ENCODE assay signal across 8 cellular contexts in genomic region chr1:150234309-150234646, GRCh38. TPM values are rescaled to one million over a fixed set of nuclear protein-coding genes. Genes with fewer than 3 reads are reported as not detected.
DNase-seq lines count a peak whose midpoint lies in the region; ATAC-seq, FAIRE-seq and TF ChIP-seq lines count a peak whose summit lies in the region.

No MANE protein-coding gene starts in this region.

- peaks cover 10% of the 10 kb centered on the region for H3K23me2 ChIP-seq in H1 (ENCODE audit: low read depth, low read length)

- peak overlapping the region; percentile 74; the same call in 1 of the 2 replicates for H3K27ac ChIP-seq in H1 (ENCODE audit: low read depth, low read length)
- H3K27ac ChIP-seq in naive thymus-derived CD4-positive, alpha-beta T cell (ENCODE audit: low read depth, low read length) = peak overlapping the region; percentile 97

- H3K4ac ChIP-seq in H1 (replicated peaks; ENCODE audit: insufficient read length, low read depth, low read length) = no peak overlapping the region

- no peak overlapping the region for H2AK5ac ChIP-seq in H1 (ENCODE audit: low read depth, low read length)

- peaks cover 11 to 19% (median 18%) of the 10 kb centered on the region in 7 donors for H3K4me1 Mint-ChIP-seq in naive thymus-derived CD4-positive, alpha-beta T cell

- peaks cover 0 to 6% (median 2%) of the 10 kb centered on the region in 4 experiments; a peak in 5 of 7 replicates for H3K4me1 ChIP-seq in H1 (replicated peaks in 1 of 4; ENCODE audit: control insufficient read depth in 3 of 4, insufficient read depth in 4 of 4, low read length in 3 of 4)
- H3K4me1 ChIP-seq in naive thymus-derived CD4-positive, alpha-beta T cell (ENCODE audit: control insufficient read depth in 2 of 2, insufficient read depth in 2 of 2, low read length in 2 of 2) = peaks cover 0 to 7% of the 10 kb centered on the region in 2 donors

- TF ChIP-seq EP300 in Ishikawa (IDR thresholded peaks at IDR 0.05; ENCODE audit: borderline replicate concordance) = no peak
- no peak for TF ChIP-seq EP300 in H1 (IDR thresholded peaks at IDR 0.05; ENCODE audit: borderline replicate concordance in 1 of 2, low read depth in 2 of 2, low read length in 2 of 2)

- H2BK5ac ChIP-seq in H1 (ENCODE audit: low read depth, low read length) = peak overlapping the region; percentile 71

- H4K20me1 ChIP-seq in H1 (replicated peaks in 1 of 2; ENCODE audit: control insufficient read depth in 1 of 2, insufficient read depth in 2 of 2, low read length in 2 of 2) = peaks cover 0 to 2% of the 10 kb centered on the region in 2 experiments

- H3K27ac Mint-ChIP-seq in naive thymus-derived CD4-positive, alpha-beta T cell = peak overlapping the region in 4 of 9 donors; percentile 97 to 99 (median 98)

- TF ChIP-seq CTCF in BJ (IDR thresholded peaks at IDR 0.05; ENCODE audit: insufficient read depth, low read depth, low read length) (no peak), H1 (IDR thresholded peaks at IDR 0.05; ENCODE audit: control extremely low read depth in 1 of 3, insufficient read depth in 1 of 3, low read depth in 1 of 3, low read length in 3 of 3) (no peak)

- intact Hi-C loops in naive thymus-derived CD4-positive, alpha-beta T cell (cut with micrococcal nuclease) = loop anchor here (1.0 to 10.0 kb wide), 4 partner anchors 21 to 221 kb away; no protein-coding TSS in a partner anchor

- H3K4me2 ChIP-seq in H1 (ENCODE audit: insufficient read depth in 1 of 2, low read depth in 2 of 2, low read length in 2 of 2) = peak overlapping the region; percentile 77 to 86

- H2BK120ac ChIP-seq in H1 (replicated peaks; ENCODE audit: low read depth, low read length) = no peak overlapping the region

- H3K27me3 ChIP-seq in BJ (ENCODE audit: control insufficient read depth, insufficient read depth, low read length) = no peaks in the 10 kb centered on the region
- H3K27me3 ChIP-seq in H1 (replicated peaks in 1 of 4; ENCODE audit: control insufficient read depth in 3 of 4, extremely low read depth in 1 of 4, insufficient read depth in 3 of 4, low read length in 3 of 4) = no peaks in the 10 kb centered on the region
- H3K27me3 ChIP-seq in naive thymus-derived CD4-positive, alpha-beta T cell (ENCODE audit: control insufficient read depth in 2 of 2, insufficient read depth in 2 of 2, low read length in 2 of 2) = no peaks in the 10 kb centered on the region

- H3K18ac ChIP-seq in H1 (ENCODE audit: extremely low read depth, low read length) = peak overlapping the region; percentile 83

- ATAC-seq in naive thymus-derived CD4-positive, alpha-beta T cell = no peak
- ATAC-seq in HG03175 (IDR thresholded peaks at IDR 0.05; ENCODE audit: unreplicated experiment) = no peak

- TF ChIP-seq RAD21 in Ishikawa (IDR thresholded peaks at IDR 0.05; ENCODE audit: low read depth) (no peak), H1 (IDR thresholded peaks at IDR 0.05 in 1 of 2, conservative IDR thresholded peaks at IDR 0.05 in 1 of 2; ENCODE audit: low read depth in 2 of 2, low read length in 2 of 2) (no peak)

- 0% methylated on average over 12 of the region's 12 CpGs; no CpG with 5 or more reads in 1 of the 2 experiments for WGBS in H1 (ENCODE audit: extremely low coverage in 1 of 2, insufficient coverage in 1 of 2, insufficient read length in 1 of 2, insufficient replicate concordance in 2 of 2, low coverage in 1 of 2, low lambda C conversion rate in 2 of 2, missing lambda C conversion rate in 1 of 2), 2 experiments

- H3K9ac ChIP-seq in H1 (replicated peaks in 1 of 4; ENCODE audit: extremely low read depth in 1 of 4, low read depth in 3 of 4, low read length in 3 of 4) = peak overlapping the region; percentile 10 to 95 (median 79)

- no peak overlapping the region; the same call in 1 of the 2 replicates for H4K8ac ChIP-seq in H1 (ENCODE audit: extremely low read depth, insufficient read depth, low read length)

- H3K36me3 Mint-ChIP-seq in naive thymus-derived CD4-positive, alpha-beta T cell = peaks cover 0 to 8% (median 0%) of the 10 kb centered on the region in 5 donors

- peaks cover 22 to 60% of the 10 kb centered on the region in 2 experiments for H3K79me2 ChIP-seq in H1 (ENCODE audit: control insufficient read depth in 1 of 2, insufficient read depth in 2 of 2, low read length in 2 of 2)

- no peak overlapping the region for H2BK12ac ChIP-seq in H1 (ENCODE audit: low read depth, low read length)

- POLR2A ChIA-PET in BJ (lab: Charles Lee) (interaction anchor here (0.7 kb wide), 1 partner anchor 73 kb away, joined by 8 read pairs; no protein-coding TSS in a partner anchor), H1 (lab: Charles Lee; ENCODE audit: partially characterized antibody) (interaction anchor here (0.6 to 5.6 kb wide), 13 partner anchors 10 to 992 kb away, joined by 3 to 61 read pairs (median 5); partner anchors contain the start of genes C1orf54, CA14 and RPRD2)
- POLR2A ChIA-PET in naive thymus-derived CD4-positive, alpha-beta T cell (lab: Charles Lee) = interaction anchor here (0.6 to 3.9 kb wide), 17 partner anchors 9 to 397 kb away, joined by 3 to 28 read pairs (median 4); partner anchors contain the start of gene RPRD2

- no peaks in the 10 kb centered on the region for H3K9me3 ChIP-seq in H1 (ENCODE audit: insufficient read depth in 2 of 2, low read depth in 1 of 2, low read length in 1 of 2)
- H3K9me3 ChIP-seq in naive thymus-derived CD4-positive, alpha-beta T cell (ENCODE audit: control insufficient read depth in 2 of 3, low read length in 3 of 3) = no peaks in the 10 kb centered on the region

- no peak overlapping the region for H3K56ac ChIP-seq in H1 (replicated peaks; ENCODE audit: insufficient read length, low read depth, low read length)

- no peaks in the 10 kb centered on the region for H3K27me3 Mint-ChIP-seq in naive thymus-derived CD4-positive, alpha-beta T cell

- H3K36me3 ChIP-seq in BJ (ENCODE audit: control insufficient read depth, insufficient read depth, low read length) (no peaks in the 10 kb centered on the region; the same call in 1 of the 2 replicates), H1 (ENCODE audit: control insufficient read depth in 2 of 4, insufficient read depth in 4 of 4, low read length in 3 of 4) (peaks cover 0 to 16% (median 2%) of the 10 kb centered on the region in 4 experiments; a peak in 6 of 8 replicates)
- H3K36me3 ChIP-seq in naive thymus-derived CD4-positive, alpha-beta T cell (ENCODE audit: control insufficient read depth in 2 of 3, insufficient read depth in 3 of 3, low read length in 3 of 3) = peaks cover 0 to 14% (median 0%) of the 10 kb centered on the region in 3 experiments

- no peak overlapping the region for H4K5ac ChIP-seq in H1 (ENCODE audit: insufficient read length, low read depth, low read length)

- CTCF ChIA-PET in BJ (lab: Yijun Ruan, JAX) (interaction anchor here (2.4 to 2.7 kb wide), 2 partner anchors 12 to 22 kb away, joined by 7 to 10 read pairs; no protein-coding TSS in a partner anchor), H1 (lab: Charles Lee; ENCODE audit: partially characterized antibody) (interaction anchor here (0.9 to 1.6 kb wide), 2 partner anchors 22 to 299 kb away, joined by 4 to 5 read pairs; no protein-coding TSS in a partner anchor)
- CTCF ChIA-PET in naive thymus-derived CD4-positive, alpha-beta T cell (lab: Charles Lee) = interaction anchor here (0.9 to 1.0 kb wide), 2 partner anchors 21 to 47 kb away, joined by 3 to 4 read pairs; no protein-coding TSS in a partner anchor

- peak overlapping the region; percentile 91 for H3K14ac ChIP-seq in H1 (ENCODE audit: insufficient read length)

- no peak for FAIRE-seq in H1 (lab: Jason Lieb, UNC)

- H3K4me3 ChIP-seq in BJ (ENCODE audit: low read depth, low read length) = peak overlapping the region; percentile 67
- peak overlapping the region; percentile 84 to 99 (median 98) for H3K4me3 ChIP-seq in H1 (ENCODE audit: extremely low read depth in 1 of 4, insufficient read depth in 2 of 4, low read depth in 3 of 4, low read length in 4 of 4)
- peak overlapping the region; percentile 98 for H3K4me3 ChIP-seq in naive thymus-derived CD4-positive, alpha-beta T cell (ENCODE audit: low read length)

- no peak overlapping the region for H4K91ac ChIP-seq in H1 (replicated peaks; ENCODE audit: insufficient read length, low read length)

- DNase-seq in BJ (ENCODE audit: low read depth) (no peak), H1 (ENCODE audit: low read depth in 1 of 2, low spot score in 2 of 2) (no peak), NCI-H1436 (lab: John Stamatoyannopoulos, UW) (no peak)
- no peak for DNase-seq in naive thymus-derived CD4-positive, alpha-beta T cell
- DNase-seq in activated CD4-positive, alpha-beta T cell treated with anti-CD3 and anti-CD28 coated beads for 48 hours = no peak
- DNase-seq in activated CD4-positive, alpha-beta T cell treated with anti-CD3 and anti-CD28 coated beads for 1 hour = no peak

- no peak overlapping the region for H2AFZ ChIP-seq in H1 (ENCODE audit: low read length)

- no peaks in the 10 kb centered on the region; the same call in 1 of the 2 replicates for H3K79me1 ChIP-seq in H1 (ENCODE audit: low read depth, low read length)

- H3K23ac ChIP-seq in H1 (ENCODE audit: insufficient read length) = no peak overlapping the region

- no peak for TF ChIP-seq POLR2A in H1 (IDR thresholded peaks at IDR 0.05; ENCODE audit: control extremely low read depth in 1 of 2, low read depth in 2 of 2, low read length in 2 of 2)

- peak overlapping the region in 1 of 10 donors; percentile 93 for H3K4me3 Mint-ChIP-seq in naive thymus-derived CD4-positive, alpha-beta T cell

- H2BK20ac ChIP-seq in H1 (ENCODE audit: low read length) = no peak overlapping the region

- H3K9me3 Mint-ChIP-seq in naive thymus-derived CD4-positive, alpha-beta T cell = no peaks in the 10 kb centered on the region

- no peak overlapping the region for H2BK15ac ChIP-seq in H1 (ENCODE audit: low read length)

RNA-seq across cellular contexts. Expression of gene ANP32E, which starts 1.6 kb away (rescaled TPM):
- 6.1 and 14.8 TPM in 2 replicates for polyA plus RNA-seq in BJ (2011; rRNA removed)
- 7.4 and 7.5 TPM in 2 replicates for polyA minus RNA-seq in BJ (2011; rRNA and poly(A)+ RNA removed)
- 114 and 123 TPM in 2 replicates for total RNA-seq in H1 (2021; fragmentation: NEBNext Ultra II Directional; extraction: Animal tissue kit (Norgen Biotek cat#: 25700))
- 10.2 and 20.7 TPM in 2 replicates for polyA plus RNA-seq in H1 (2011; rRNA removed)
- polyA plus RNA-seq in H1 (2011; cell fraction: cytosol; rRNA removed) = 33.6 TPM
- polyA plus RNA-seq in H1 (2011; cell fraction: nucleus; rRNA removed) = 3.6 TPM
- 122 to 225 TPM (median 147 TPM) in 4 replicates for polyA plus RNA-seq in H1 (2012, experiment 1 of 2)
- 10.2 TPM for polyA plus RNA-seq in H1 (2012, experiment 2 of 2)
- polyA plus RNA-seq in H1 (2013, experiment 1 of 2) = 66.2 TPM
- 67.9 TPM for polyA plus RNA-seq in H1 (2013, experiment 2 of 2)
- polyA minus RNA-seq in H1 (2011; rRNA and poly(A)+ RNA removed) = 16.2 and 20.3 TPM in 2 replicates
- 18.1 TPM for polyA minus RNA-seq in H1 (2011; cell fraction: cytosol; rRNA and poly(A)+ RNA removed)
- polyA minus RNA-seq in H1 (2011; cell fraction: nucleus; rRNA and poly(A)+ RNA removed) = 14.0 TPM
- total RNA-seq in naive thymus-derived CD4-positive, alpha-beta T cell = 100 to 1,000 TPM in 1 of 5 experiments, 10 to 100 TPM in 4; 35.6 to 156 (median 44.8) TPM
- 10 to 100 TPM; 41.4 to 56.4 TPM for polyA plus RNA-seq in naive thymus-derived CD4-positive, alpha-beta T cell

RNA-seq across cellular contexts. Expression of gene CA14, which starts 23.3 kb away (rescaled TPM):
- polyA plus RNA-seq in BJ (2011; rRNA removed) = not detected in 2 replicates
- not detected in 2 replicates for polyA minus RNA-seq in BJ (2011; rRNA and poly(A)+ RNA removed)
- 52.1 and 52.3 TPM in 2 replicates for total RNA-seq in H1 (2021; fragmentation: NEBNext Ultra II Directional; extraction: Animal tissue kit (Norgen Biotek cat#: 25700))
- polyA plus RNA-seq in H1 (2011; rRNA removed) = 79.3 and 105 TPM in 2 replicates
- 87.6 TPM for polyA plus RNA-seq in H1 (2011; cell fraction: cytosol; rRNA removed)
- polyA plus RNA-seq in H1 (2011; cell fraction: nucleus; rRNA removed) = 103 TPM
- 61.2 to 68.2 TPM (median 64.7 TPM) in 4 replicates for polyA plus RNA-seq in H1 (2012, experiment 1 of 2)
- polyA plus RNA-seq in H1 (2012, experiment 2 of 2) = 53.1 TPM
- 72.8 TPM for polyA plus RNA-seq in H1 (2013, experiment 1 of 2)
- 65.7 TPM for polyA plus RNA-seq in H1 (2013, experiment 2 of 2)
- polyA minus RNA-seq in H1 (2011; rRNA and poly(A)+ RNA removed) = 61.0 and 79.2 TPM in 2 replicates
- 25.8 TPM for polyA minus RNA-seq in H1 (2011; cell fraction: cytosol; rRNA and poly(A)+ RNA removed)
- 36.0 TPM for polyA minus RNA-seq in H1 (2011; cell fraction: nucleus; rRNA and poly(A)+ RNA removed)
- not detected for total RNA-seq in naive thymus-derived CD4-positive, alpha-beta T cell
- polyA plus RNA-seq in naive thymus-derived CD4-positive, alpha-beta T cell = 1 to 10 TPM in 1 of 2 donors, under 1 TPM in 1; 0.35 to 1.7 TPM

RNA-seq across cellular contexts. Expression of gene APH1A, which starts 34.5 kb away (rescaled TPM):
- polyA plus RNA-seq in BJ (2011; rRNA removed) (156 and 172 TPM in 2 replicates), H1 (2011; rRNA removed) (183 and 188 TPM in 2 replicates)
- polyA minus RNA-seq in BJ (2011; rRNA and poly(A)+ RNA removed) = 76.5 and 125 TPM in 2 replicates
- 110 and 111 TPM in 2 replicates for total RNA-seq in H1 (2021; fragmentation: NEBNext Ultra II Directional; extraction: Animal tissue kit (Norgen Biotek cat#: 25700))
- polyA plus RNA-seq in H1 (2011; cell fraction: cytosol; rRNA removed) = 157 TPM
- 218 TPM for polyA plus RNA-seq in H1 (2011; cell fraction: nucleus; rRNA removed)
- 89.8 to 118 TPM (median 111 TPM) in 4 replicates for polyA plus RNA-seq in H1 (2012, experiment 1 of 2)
- polyA plus RNA-seq in H1 (2012, experiment 2 of 2) = 169 TPM
- 75.6 TPM for polyA plus RNA-seq in H1 (2013, experiment 1 of 2)
- polyA plus RNA-seq in H1 (2013, experiment 2 of 2) = 85.8 TPM
- 138 and 140 TPM in 2 replicates for polyA minus RNA-seq in H1 (2011; rRNA and poly(A)+ RNA removed)
- polyA minus RNA-seq in H1 (2011; cell fraction: cytosol; rRNA and poly(A)+ RNA removed) = 57.2 TPM
- polyA minus RNA-seq in H1 (2011; cell fraction: nucleus; rRNA and poly(A)+ RNA removed) = 97.0 TPM
- total RNA-seq in naive thymus-derived CD4-positive, alpha-beta T cell = 100 to 1,000 TPM; 112 to 143 (median 127) TPM
- polyA plus RNA-seq in naive thymus-derived CD4-positive, alpha-beta T cell = 10 to 100 TPM; 70.7 to 81.4 TPM

RNA-seq across cellular contexts. Expression of gene C1orf54, which starts 38.3 kb away (rescaled TPM):
- polyA plus RNA-seq in BJ (2011; rRNA removed) = 9.4 and 17.1 TPM in 2 replicates
- 1.5 and 1.9 TPM in 2 replicates for polyA minus RNA-seq in BJ (2011; rRNA and poly(A)+ RNA removed)
- 19.8 and 20.4 TPM in 2 replicates for total RNA-seq in H1 (2021; fragmentation: NEBNext Ultra II Directional; extraction: Animal tissue kit (Norgen Biotek cat#: 25700))
- polyA plus RNA-seq in H1 (2011; rRNA removed) = 12.2 and 30.2 TPM in 2 replicates
- 22.3 TPM for polyA plus RNA-seq in H1 (2011; cell fraction: cytosol; rRNA removed)
- polyA plus RNA-seq in H1 (2011; cell fraction: nucleus; rRNA removed) = 6.4 TPM
- polyA plus RNA-seq in H1 (2012, experiment 1 of 2) = 20.3 to 29.7 TPM (median 25.5 TPM) in 4 replicates
- 51.2 TPM for polyA plus RNA-seq in H1 (2012, experiment 2 of 2)
- 25.8 TPM for polyA plus RNA-seq in H1 (2013, experiment 1 of 2)
- 33.2 TPM for polyA plus RNA-seq in H1 (2013, experiment 2 of 2)
- 4.2 and 7.2 TPM in 2 replicates for polyA minus RNA-seq in H1 (2011; rRNA and poly(A)+ RNA removed)
- polyA minus RNA-seq in H1 (2011; cell fraction: cytosol; rRNA and poly(A)+ RNA removed) = 5.0 TPM
- 3.5 TPM for polyA minus RNA-seq in H1 (2011; cell fraction: nucleus; rRNA and poly(A)+ RNA removed)
- 1 to 10 TPM; 1.5 to 7.8 (median 4.3) TPM for total RNA-seq in naive thymus-derived CD4-positive, alpha-beta T cell
- 1 to 10 TPM; 2.7 to 5.6 TPM for polyA plus RNA-seq in naive thymus-derived CD4-positive, alpha-beta T cell

RNA-seq across cellular contexts. Expression of gene CIART, which starts 48.1 kb away (rescaled TPM):
- polyA plus RNA-seq in BJ (2011; rRNA removed) = 17.2 and 18.7 TPM in 2 replicates
- polyA minus RNA-seq in BJ (2011; rRNA and poly(A)+ RNA removed) = 12.9 and 27.8 TPM in 2 replicates
- total RNA-seq in H1 (2021; fragmentation: NEBNext Ultra II Directional; extraction: Animal tissue kit (Norgen Biotek cat#: 25700)) = 9.6 and 10.6 TPM in 2 replicates
- 23.3 and 33.3 TPM in 2 replicates for polyA plus RNA-seq in H1 (2011; rRNA removed)
- 23.2 TPM for polyA plus RNA-seq in H1 (2011; cell fraction: cytosol; rRNA removed)
- 24.1 TPM for polyA plus RNA-seq in H1 (2011; cell fraction: nucleus; rRNA removed)
- 14.7 to 18.2 TPM (median 17.7 TPM) in 4 replicates for polyA plus RNA-seq in H1 (2012, experiment 1 of 2)
- 16.4 TPM for polyA plus RNA-seq in H1 (2012, experiment 2 of 2)
- polyA plus RNA-seq in H1 (2013, experiment 1 of 2) = 10.0 TPM
- polyA plus RNA-seq in H1 (2013, experiment 2 of 2) = 9.6 TPM
- polyA minus RNA-seq in H1 (2011; rRNA and poly(A)+ RNA removed) = 24.5 and 28.3 TPM in 2 replicates
- 8.8 TPM for polyA minus RNA-seq in H1 (2011; cell fraction: cytosol; rRNA and poly(A)+ RNA removed)
- polyA minus RNA-seq in H1 (2011; cell fraction: nucleus; rRNA and poly(A)+ RNA removed) = 10.9 TPM
- total RNA-seq in naive thymus-derived CD4-positive, alpha-beta T cell = 1 to 10 TPM; 1.4 to 2.6 (median 2.4) TPM
- 1 to 10 TPM in 1 of 2 donors, under 1 TPM in 1; 0.87 to 2.0 TPM for polyA plus RNA-seq in naive thymus-derived CD4-positive, alpha-beta T cell

Comparison
In these comparisons a context has a peak if more than half of its experiments do, and no peak if none do; other contexts are left out.
1. RNA of gene CA14, which starts 23.3 kb away (polyA plus RNA-seq): 53.1 to 105 TPM in H1; 0.35 to 1.7 TPM in naive thymus-derived CD4-positive, alpha-beta T cell and not detected in BJ; every median in the first group is over 10 times any median in the second.
2. Peak in every context shown above with its lines, with median percentiles within 50 percentile points of each other: H3K4me3 ChIP-seq.